ENCODE assay signal across 20 cellular contexts in genomic region chr1:205802060-205802459, GRCh38. TPM values are rescaled to one million over a fixed set of nuclear protein-coding genes. Genes with fewer than 3 reads are reported as not detected.
DNase-seq lines count a peak whose midpoint lies in the region; ATAC-seq and TF ChIP-seq lines count a peak whose summit lies in the region.
"Had no signal": no experiment of that assay in that cellular context is flagged by ENCODE, and none has a peak within 500 bp of the region (broad histone marks: within the 10 kb centered on the region; RNA-seq: fewer than 3 reads in every experiment).

No MANE protein-coding gene starts in this region.

- H3K27ac ChIP-seq in right atrium auricular region (peak overlapping the region; percentile 52 to 61), thyroid gland (peak overlapping the region; percentile 14 to 73 (median 70))

- POLR2A ChIA-PET in activated CD4-positive, alpha-beta memory T cell treated with anti-CD3 and anti-CD28 coated beads, Interleukin-2, amount 10 ng/mL, durations not matched to agents 7 days and 5 days (lab: Charles Lee): no interaction called here

- peaks cover 33% of the 10 kb centered on the region for H3K4me1 Mint-ChIP-seq in activated naive CD8-positive, alpha-beta T cell treated with anti-CD3 and anti-CD28 coated beads, Interleukin-2, amount 50 U/mL, for 24 hours
- H3K4me1 Mint-ChIP-seq in activated naive CD8-positive, alpha-beta T cell treated with anti-CD3 and anti-CD28 coated beads for 36 hours: peaks cover 32% of the 10 kb centered on the region
- peaks cover 34% of the 10 kb centered on the region for H3K4me1 Mint-ChIP-seq in central memory CD8-positive, alpha-beta T cell
- H3K4me1 Mint-ChIP-seq in activated CD4-positive, alpha-beta memory T cell treated with anti-CD3 and anti-CD28 coated beads, Interleukin-2, amount 10 ng/mL, durations not matched to agents 7 days and 5 days: peaks cover 38% of the 10 kb centered on the region

- intact Hi-C loops in thyroid gland (cut with DNase I): no loop called here

- ATAC-seq in activated naive CD8-positive, alpha-beta T cell treated with anti-CD3 and anti-CD28 coated beads, Interleukin-2, amount 50 U/mL, for 24 hours: no peak
- no peak for ATAC-seq in central memory CD8-positive, alpha-beta T cell (replicated peaks; ENCODE audit: extremely low read depth, poor library complexity, severe bottlenecking)

- DNase-seq in activated naive CD8-positive, alpha-beta T cell treated with anti-CD3 and anti-CD28 coated beads, Interleukin-2, amount 50 U/mL, for 24 hours: no peak
- no peak for DNase-seq in activated naive CD8-positive, alpha-beta T cell treated with anti-CD3 and anti-CD28 coated beads for 36 hours
- DNase-seq in central memory CD8-positive, alpha-beta T cell (ENCODE audit: low spot score in 2 of 2): no peak
- DNase-seq in right atrium auricular region (ENCODE audit: low spot score): no peak
- no peak for DNase-seq in thyroid gland
- DNase-seq in iPS-NIHi7 (ENCODE audit: extremely low spot score): no peak
- no peak for DNase-seq in activated CD4-positive, alpha-beta memory T cell treated with anti-CD3 and anti-CD28 coated beads, Interleukin-2, amount 10 ng/mL, durations not matched to agents 7 days and 5 days
- DNase-seq: BE2C; DMS 273 treated with DMSO at 0.1 percent for 48 hours; DMS79 treated with DMSO at 0.1 percent for 48 hours; H7; Karpas-422; MV-4-11; NCI-H1105 treated with DMSO at 0.1 percent for 48 hours; NCI-H446; NK-92 treated with Interleukin-12 subunit alpha and Interleukin-12 subunit beta, amount 100 ng/mL, for 24 hours had no signal

- H3K4me3 Mint-ChIP-seq in activated naive CD8-positive, alpha-beta T cell treated with anti-CD3 and anti-CD28 coated beads, Interleukin-2, amount 50 U/mL, for 24 hours: no peak overlapping the region
- H3K4me3 Mint-ChIP-seq in activated naive CD8-positive, alpha-beta T cell treated with anti-CD3 and anti-CD28 coated beads for 36 hours: no peak overlapping the region
- no peak overlapping the region for H3K4me3 Mint-ChIP-seq in central memory CD8-positive, alpha-beta T cell
- H3K4me3 Mint-ChIP-seq in activated CD4-positive, alpha-beta memory T cell treated with anti-CD3 and anti-CD28 coated beads, Interleukin-2, amount 10 ng/mL, durations not matched to agents 7 days and 5 days: no peak overlapping the region

- H3K9me3 Mint-ChIP-seq in activated naive CD8-positive, alpha-beta T cell treated with anti-CD3 and anti-CD28 coated beads, Interleukin-2, amount 50 U/mL, for 24 hours: no peaks in the 10 kb centered on the region
- H3K9me3 Mint-ChIP-seq in activated naive CD8-positive, alpha-beta T cell treated with anti-CD3 and anti-CD28 coated beads for 36 hours: no peaks in the 10 kb centered on the region
- H3K9me3 Mint-ChIP-seq in central memory CD8-positive, alpha-beta T cell: no peaks in the 10 kb centered on the region
- no peaks in the 10 kb centered on the region for H3K9me3 Mint-ChIP-seq in activated CD4-positive, alpha-beta memory T cell treated with anti-CD3 and anti-CD28 coated beads, Interleukin-2, amount 10 ng/mL, durations not matched to agents 7 days and 5 days
- H3K9me3 Mint-ChIP-seq: IgD-negative memory B cell had no signal

- H3K27ac Mint-ChIP-seq in activated naive CD8-positive, alpha-beta T cell treated with anti-CD3 and anti-CD28 coated beads, Interleukin-2, amount 50 U/mL, for 24 hours: peak overlapping the region; percentile 17
- no peak overlapping the region for H3K27ac Mint-ChIP-seq in activated naive CD8-positive, alpha-beta T cell treated with anti-CD3 and anti-CD28 coated beads for 36 hours
- peak overlapping the region; percentile 9 for H3K27ac Mint-ChIP-seq in central memory CD8-positive, alpha-beta T cell (ENCODE audit: low read depth)
- H3K27ac Mint-ChIP-seq in activated CD4-positive, alpha-beta memory T cell treated with anti-CD3 and anti-CD28 coated beads, Interleukin-2, amount 10 ng/mL, durations not matched to agents 7 days and 5 days: no peak overlapping the region

- H3K9me3 ChIP-seq in right atrium auricular region: no peaks in the 10 kb centered on the region
- no peaks in the 10 kb centered on the region for H3K9me3 ChIP-seq in thyroid gland
- H3K9me3 ChIP-seq: BE2C had no signal

- no peaks in the 10 kb centered on the region for H3K27me3 Mint-ChIP-seq in activated naive CD8-positive, alpha-beta T cell treated with anti-CD3 and anti-CD28 coated beads, Interleukin-2, amount 50 U/mL, for 24 hours
- H3K27me3 Mint-ChIP-seq in activated naive CD8-positive, alpha-beta T cell treated with anti-CD3 and anti-CD28 coated beads for 36 hours: no peaks in the 10 kb centered on the region
- no peaks in the 10 kb centered on the region for H3K27me3 Mint-ChIP-seq in central memory CD8-positive, alpha-beta T cell
- H3K27me3 Mint-ChIP-seq in activated CD4-positive, alpha-beta memory T cell treated with anti-CD3 and anti-CD28 coated beads, Interleukin-2, amount 10 ng/mL, durations not matched to agents 7 days and 5 days: no peaks in the 10 kb centered on the region
- H3K27me3 Mint-ChIP-seq: IgD-negative memory B cell had no signal

- H3K4me3 ChIP-seq in right atrium auricular region: no peak overlapping the region
- H3K4me3 ChIP-seq in thyroid gland (replicated peaks in 1 of 3): no peak overlapping the region

- H3K36me3 ChIP-seq in right atrium auricular region: peaks cover 40% of the 10 kb centered on the region
- peaks cover 26 to 30% of the 10 kb centered on the region in 2 donors for H3K36me3 ChIP-seq in thyroid gland
- H3K36me3 ChIP-seq: BE2C had no signal

- no peak for TF ChIP-seq POLR2A in thyroid gland (IDR thresholded peaks at IDR 0.05)

- TF ChIP-seq CTCF in right atrium auricular region (IDR thresholded peaks at IDR 0.05) (no peak), thyroid gland (IDR thresholded peaks at IDR 0.05) (no peak)

- H3K4me1 ChIP-seq in right atrium auricular region (peaks cover 0 to 76% of the 10 kb centered on the region in 2 donors), thyroid gland (peaks cover 36 to 57% of the 10 kb centered on the region in 2 donors)
- H3K4me1 ChIP-seq: BE2C had no signal

- CTCF ChIA-PET in activated CD4-positive, alpha-beta memory T cell treated with anti-CD3 and anti-CD28 coated beads, Interleukin-2, amount 10 ng/mL, durations not matched to agents 7 days and 5 days (lab: Charles Lee): no interaction called here

- peaks cover 4% of the 10 kb centered on the region for H3K36me3 Mint-ChIP-seq in activated naive CD8-positive, alpha-beta T cell treated with anti-CD3 and anti-CD28 coated beads, Interleukin-2, amount 50 U/mL, for 24 hours (ENCODE audit: low read depth)
- H3K36me3 Mint-ChIP-seq in activated naive CD8-positive, alpha-beta T cell treated with anti-CD3 and anti-CD28 coated beads for 36 hours: peaks cover 6% of the 10 kb centered on the region
- H3K36me3 Mint-ChIP-seq in central memory CD8-positive, alpha-beta T cell (ENCODE audit: insufficient read depth): peaks cover 9% of the 10 kb centered on the region
- H3K36me3 Mint-ChIP-seq in activated CD4-positive, alpha-beta memory T cell treated with anti-CD3 and anti-CD28 coated beads, Interleukin-2, amount 10 ng/mL, durations not matched to agents 7 days and 5 days (ENCODE audit: low read depth): peaks cover 7% of the 10 kb centered on the region

- WGBS in thyroid gland, 2 donors: 83 to 90% methylated on average over 5 to 8 of the region's 8 CpGs

- H3K27me3 ChIP-seq in right atrium auricular region: no peaks in the 10 kb centered on the region
- H3K27me3 ChIP-seq in thyroid gland: no peaks in the 10 kb centered on the region
- H3K27me3 ChIP-seq: BE2C had no signal

RNA-seq across cellular contexts. Expression of gene SLC41A1, which starts 10.9 kb away (rescaled TPM):
- 10 to 100 TPM; 31.5 to 31.6 TPM for total RNA-seq in activated naive CD8-positive, alpha-beta T cell treated with anti-CD3 and anti-CD28 coated beads for 36 hours
- total RNA-seq in right atrium auricular region: 100 to 1,000 TPM; 204 to 255 TPM
- 10 to 100 TPM; 52.1 to 98.9 (median 64.6) TPM for total RNA-seq in thyroid gland
- 10 to 100 TPM; 15.1 to 17.8 TPM for total RNA-seq in activated CD4-positive, alpha-beta memory T cell treated with anti-CD3 and anti-CD28 coated beads, Interleukin-2, amount 10 ng/mL, durations not matched to agents 7 days and 5 days

RNA-seq across cellular contexts. Expression of gene RAB29, which starts 26.8 kb away (rescaled TPM):
- total RNA-seq in activated naive CD8-positive, alpha-beta T cell treated with anti-CD3 and anti-CD28 coated beads for 36 hours: 10 to 100 TPM; 31.0 to 31.7 TPM
- 10 to 100 TPM; 17.7 to 18.6 TPM for total RNA-seq in right atrium auricular region
- 10 to 100 TPM; 52.4 to 78.1 (median 58.9) TPM for total RNA-seq in thyroid gland
- total RNA-seq in activated CD4-positive, alpha-beta memory T cell treated with anti-CD3 and anti-CD28 coated beads, Interleukin-2, amount 10 ng/mL, durations not matched to agents 7 days and 5 days: 10 to 100 TPM; 67.6 to 72.3 TPM

RNA-seq across cellular contexts. Expression of gene PM20D1, which starts 47.9 kb away (rescaled TPM):
- total RNA-seq in activated naive CD8-positive, alpha-beta T cell treated with anti-CD3 and anti-CD28 coated beads for 36 hours: under 1 TPM; 0.20 to 0.25 TPM
- 1 to 10 TPM; 1.2 to 1.4 TPM for total RNA-seq in right atrium auricular region
- under 1 TPM; 0.50 to 0.81 (median 0.68) TPM for total RNA-seq in thyroid gland
- total RNA-seq in activated CD4-positive, alpha-beta memory T cell treated with anti-CD3 and anti-CD28 coated beads, Interleukin-2, amount 10 ng/mL, durations not matched to agents 7 days and 5 days: under 1 TPM; 0.43 to 0.81 TPM
- total RNA-seq: A673, H7, M059J, SK-MEL-5 had no signal

RNA-seq across cellular contexts. Expression of gene NUCKS1, which starts 52.1 kb away (rescaled TPM):
- total RNA-seq in activated naive CD8-positive, alpha-beta T cell treated with anti-CD3 and anti-CD28 coated beads for 36 hours: 100 to 1,000 TPM; 174 TPM
- total RNA-seq in right atrium auricular region: 100 to 1,000 TPM; 109 to 128 TPM
- 100 to 1,000 TPM; 122 to 237 (median 177) TPM for total RNA-seq in thyroid gland
- total RNA-seq in activated CD4-positive, alpha-beta memory T cell treated with anti-CD3 and anti-CD28 coated beads, Interleukin-2, amount 10 ng/mL, durations not matched to agents 7 days and 5 days: 100 to 1,000 TPM; 163 to 185 TPM

Comparison
In these comparisons a context has a peak if more than half of its experiments do, and no peak if none do; other contexts are left out.
1. H3K27ac Mint-ChIP-seq: peak in activated naive CD8-positive, alpha-beta T cell treated with anti-CD3 and anti-CD28 coated beads, Interleukin-2, amount 50 U/mL, for 24 hours (single experiment) and central memory CD8-positive, alpha-beta T cell (single experiment); none in activated naive CD8-positive, alpha-beta T cell treated with anti-CD3 and anti-CD28 coated beads for 36 hours (single experiment) and activated CD4-positive, alpha-beta memory T cell treated with anti-CD3 and anti-CD28 coated beads, Interleukin-2, amount 10 ng/mL, durations not matched to agents 7 days and 5 days (single experiment).